Comparison of ENCODE assay signal across 14 cellular contexts in genomic region chr2:179355881-179356280, GRCh38.
"Had no signal": no experiment of that assay in that cellular context is flagged by ENCODE, and none has a peak within 500 bp of the region (broad histone marks: within the 10 kb centered on the region; RNA-seq: fewer than 3 reads in every experiment).

No MANE protein-coding gene starts in this region.

- H3K4me3 ChIP-seq: ascending aorta, cardiac muscle cell, gastrocnemius medialis, heart right ventricle, lung, neural progenitor cell, pancreas, suprapubic skin had no signal

- H3K9me3 ChIP-seq: ascending aorta, gastrocnemius medialis, heart right ventricle, pancreas, suprapubic skin had no signal

- DNase-seq: activated naive CD4-positive, alpha-beta T cell treated with Interleukin-2 at 50 U/mL for 16 hours; gastrocnemius medialis; heart right ventricle; pancreas; stimulated activated CD4-positive, alpha-beta T cell treated with anti-CD3 and anti-CD28 coated beads, Interleukin-4, amount 100 ng/mL, for 1 hour; stimulated activated naive CD4-positive, alpha-beta T cell had no signal

- H3K27me3 ChIP-seq: ascending aorta, cardiac muscle cell, gastrocnemius medialis, neural progenitor cell, pancreas, suprapubic skin had no signal

- H3K36me3 ChIP-seq: ascending aorta, cardiac muscle cell, gastrocnemius medialis, heart right ventricle, neural progenitor cell, pancreas, suprapubic skin had no signal

- H2AFZ ChIP-seq: neural progenitor cell had no signal

- H3K27ac ChIP-seq: ascending aorta, cardiac muscle cell, gastrocnemius medialis, heart right ventricle, neural progenitor cell, pancreas, suprapubic skin had no signal

- H3K4me2 ChIP-seq: neural progenitor cell had no signal

- H3K4me1 ChIP-seq: ascending aorta, gastrocnemius medialis, heart right ventricle, neural progenitor cell, pancreas, suprapubic skin had no signal

- H3K9ac ChIP-seq: neural progenitor cell had no signal

- ATAC-seq: activated CD4-positive, CD25-positive, alpha-beta regulatory T cell treated with anti-CD3 and anti-CD28 coated beads, Interleukin-2, amount 50 U/mL, for 24 hours; activated T-helper 17 cell treated with anti-CD3 and anti-CD28 coated beads, Interleukin-2, amount 50 U/mL, for 72 hours; esophagus mucosa; gastrocnemius medialis; heart right ventricle; pancreas had no signal
